Comparison of ENCODE assay signal across 10 cellular contexts in the genomic region with DNA sequence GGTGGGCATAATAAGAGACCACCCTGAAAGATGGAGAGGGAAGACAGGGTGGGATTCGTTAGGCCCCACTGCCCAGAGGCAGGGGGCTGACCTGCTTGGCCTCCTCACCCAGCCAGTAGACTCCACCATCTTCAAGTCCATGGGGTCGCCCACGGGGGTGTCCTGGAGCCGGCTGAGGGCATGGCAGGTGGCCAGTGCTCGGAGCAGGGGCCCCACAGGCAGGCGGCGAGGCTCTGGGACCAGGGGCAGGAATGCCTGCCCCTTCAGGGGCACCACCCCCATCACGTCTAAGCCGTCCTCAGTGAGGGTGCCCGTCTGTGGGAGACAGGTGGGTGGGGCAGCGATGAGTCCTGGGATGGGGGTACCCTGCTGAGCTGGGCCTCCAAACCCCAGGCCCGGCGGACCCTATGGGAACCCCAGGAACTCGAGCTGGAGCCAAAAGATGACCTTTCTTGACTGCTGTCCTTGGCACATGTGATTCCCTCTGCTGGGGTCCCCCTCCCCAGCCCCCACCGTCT. TPM values are rescaled to one million over a fixed set of nuclear protein-coding genes. Genes with fewer than 3 reads are reported as not detected.
"Had no signal": no experiment of that assay in that cellular context is flagged by ENCODE, and none has a peak within 500 bp of the region (broad histone marks: within the 10 kb centered on the region; RNA-seq: fewer than 3 reads in every experiment).

No MANE protein-coding gene starts in this region.

- ATAC-seq: HCT116, HepG2, K562 had no signal

- H3K9me3 ChIP-seq: HAP-1 had no signal

- H3K4me3 ChIP-seq: HAP-1, K562 had no signal

- H3K27ac ChIP-seq: HL-60 had no signal

- H3K4me1 ChIP-seq: HAP-1 had no signal

- DNase-seq: GOT3, H7, Kasumi-1, KG1 had no signal

RNA-seq across cellular contexts. Expression of gene MFAP2, which starts 13.2 kb away (rescaled TPM):
- total RNA-seq: HT1080, K562 had no signal
- polyA plus RNA-seq: K562 had no signal
